8 cellular contexts compared by ENCODE assay signal in genomic region chr19:43574424-43575155, GRCh38. TPM values are rescaled to one million over a fixed set of nuclear protein-coding genes. Genes with fewer than 3 reads are reported as not detected.
DNase-seq lines count a peak whose midpoint lies in the region; ATAC-seq and TF ChIP-seq lines count a peak whose summit lies in the region.

No MANE protein-coding gene starts in this region.

- WGBS in heart left ventricle, 4 donors: 31 to 37% (median 35%) methylated on average over 11 to 12 of the region's 12 CpGs
- 23 to 31% (median 27%) methylated on average over 12 of the region's 12 CpGs for WGBS in stomach, 5 donors

- H3K27ac Mint-ChIP-seq in activated CD8-positive, alpha-beta T cell treated with anti-CD3 and anti-CD28 coated beads, Interleukin-2, amount 10 ng/mL, durations not matched to agents 7 days and 5 days: peak overlapping the region; percentile 93

- peaks cover 45% of the 10 kb centered on the region for H3K4me1 Mint-ChIP-seq in activated CD8-positive, alpha-beta T cell treated with anti-CD3 and anti-CD28 coated beads, Interleukin-2, amount 10 ng/mL, durations not matched to agents 7 days and 5 days (ENCODE audit: low read depth)

- no peak for TF ChIP-seq EP300 in stomach (IDR thresholded peaks at IDR 0.05)

- peaks cover 0 to 26% (median 11%) of the 10 kb centered on the region in 9 donors for H3K36me3 ChIP-seq in heart left ventricle
- peaks cover 0 to 30% (median 8%) of the 10 kb centered on the region in 4 donors for H3K36me3 ChIP-seq in stomach

- TF ChIP-seq CTCF in heart left ventricle (IDR thresholded peaks at IDR 0.05) (no peak), stomach (IDR thresholded peaks at IDR 0.05) (no peak)

- H3K9me3 Mint-ChIP-seq in activated CD8-positive, alpha-beta T cell treated with anti-CD3 and anti-CD28 coated beads, Interleukin-2, amount 10 ng/mL, durations not matched to agents 7 days and 5 days (ENCODE audit: insufficient read depth): no peaks in the 10 kb centered on the region

- intact Hi-C loops in heart left ventricle (cut with DNase I) (loop anchor here in 7 of 10 donors (1.0 to 2.0 kb wide), 4 partner anchors 22 to 39 kb away; partner anchors contain the start of genes IRGQ (in 6 of the 7) and ZNF576 (in 6 of the 7)), Right ventricle myocardium superior (cut with DNase I) (no loop called here), stomach (cut with DNase I; ENCODE audit: low total_unique reads) (no loop called here)

- no peaks in the 10 kb centered on the region for H3K27me3 Mint-ChIP-seq in activated CD8-positive, alpha-beta T cell treated with anti-CD3 and anti-CD28 coated beads, Interleukin-2, amount 10 ng/mL, durations not matched to agents 7 days and 5 days (ENCODE audit: low read depth)

- no peaks in the 10 kb centered on the region for H3K9me3 ChIP-seq in heart left ventricle
- H3K9me3 ChIP-seq in iPS-18c (ENCODE audit: control insufficient read depth, insufficient read depth, low read length): no peaks in the 10 kb centered on the region
- no peaks in the 10 kb centered on the region for H3K9me3 ChIP-seq in stomach

- peaks cover 6 to 22% (median 13%) of the 10 kb centered on the region in 12 donors for H3K4me1 ChIP-seq in heart left ventricle
- peaks cover 13 to 49% (median 28%) of the 10 kb centered on the region in 4 donors for H3K4me1 ChIP-seq in stomach

- H3K4me3 Mint-ChIP-seq in activated CD8-positive, alpha-beta T cell treated with anti-CD3 and anti-CD28 coated beads, Interleukin-2, amount 10 ng/mL, durations not matched to agents 7 days and 5 days: peak overlapping the region; percentile 96

- DNase-seq in heart left ventricle (no peak), Right ventricle myocardium superior (no peak), stomach (no peak), inferior parietal cortex (ENCODE audit: extremely low spot score) (no peak)
- DNase-seq in activated CD8-positive, alpha-beta T cell treated with anti-CD3 and anti-CD28 coated beads, Interleukin-2, amount 10 ng/mL, durations not matched to agents 7 days and 5 days: no peak

- TF ChIP-seq POLR2A in heart left ventricle (IDR thresholded peaks at IDR 0.05) (no peak), stomach (IDR thresholded peaks at IDR 0.05) (no peak)

- CTCF ChIA-PET in activated CD8-positive, alpha-beta T cell treated with anti-CD3 and anti-CD28 coated beads, Interleukin-2, amount 10 ng/mL, durations not matched to agents 7 days and 5 days (lab: Charles Lee): interaction anchor here (0.6 to 5.3 kb wide), 8 partner anchors 9 to 127 kb away, joined by 3 to 67 read pairs (median 6); partner anchors contain the start of genes IRGQ and ZNF576

- H3K4me3 ChIP-seq in heart left ventricle (peak overlapping the region; percentile 57 to 96 (median 87)), iPS-18c (ENCODE audit: insufficient read depth, low read depth, low read length) (peak overlapping the region; percentile 78), stomach (peak overlapping the region; percentile 62 to 91 (median 76))

- H3K27ac ChIP-seq in heart left ventricle (peak overlapping the region in 11 of 12 donors; percentile 49 to 93 (median 83)), stomach (peak overlapping the region; percentile 58 to 92 (median 87))

- POLR2A ChIA-PET in activated CD8-positive, alpha-beta T cell treated with anti-CD3 and anti-CD28 coated beads, Interleukin-2, amount 10 ng/mL, durations not matched to agents 7 days and 5 days (lab: Charles Lee): interaction anchor here (0.8 to 5.0 kb wide), 5 partner anchors 11 to 43 kb away, joined by 3 to 44 read pairs (median 4); partner anchors contain the start of genes IRGQ and ZNF576

- ATAC-seq in heart left ventricle: no peak
- ATAC-seq in Right ventricle myocardium superior (ENCODE audit: poor library complexity): no peak
- no peak for ATAC-seq in activated CD8-positive, alpha-beta T cell treated with anti-CD3 and anti-CD28 coated beads, Interleukin-2, amount 10 ng/mL, durations not matched to agents 7 days and 5 days
- ATAC-seq in GM21526 (IDR thresholded peaks at IDR 0.05; ENCODE audit: low FRiP score, unreplicated experiment): no peak
- no peak for ATAC-seq in HG03469 (IDR thresholded peaks at IDR 0.05; ENCODE audit: unreplicated experiment)

- H3K27me3 ChIP-seq in heart left ventricle: no peaks in the 10 kb centered on the region
- no peaks in the 10 kb centered on the region for H3K27me3 ChIP-seq in stomach

- peaks cover 13% of the 10 kb centered on the region for H3K36me3 Mint-ChIP-seq in activated CD8-positive, alpha-beta T cell treated with anti-CD3 and anti-CD28 coated beads, Interleukin-2, amount 10 ng/mL, durations not matched to agents 7 days and 5 days (ENCODE audit: low read depth)

RNA-seq across cellular contexts. Expression of gene XRCC1, which starts 0.7 kb away (rescaled TPM):
- total RNA-seq in heart left ventricle (10 to 100 TPM; 11.2 to 21.3 (median 16.6) TPM), Right ventricle myocardium superior (12.4 TPM), stomach (10 to 100 TPM; 10.8 to 42.5 (median 16.8) TPM)
- polyA plus RNA-seq in heart left ventricle (10 to 100 TPM; 11.3 to 19.3 TPM), stomach (10 to 100 TPM; 13.1 to 24.3 (median 18.0) TPM)
- total RNA-seq in activated CD8-positive, alpha-beta T cell treated with anti-CD3 and anti-CD28 coated beads, Interleukin-2, amount 10 ng/mL, durations not matched to agents 7 days and 5 days: 10 to 100 TPM; 46.5 to 48.4 TPM

RNA-seq across cellular contexts. Expression of gene PINLYP, which starts 1.0 kb away (rescaled TPM):
- total RNA-seq in heart left ventricle (1 to 10 TPM in 5 of 9 donors, under 1 TPM in 3, not detected in 1; 0.76 to 4.3 (median 1.1) TPM), Right ventricle myocardium superior (0.46 TPM), stomach (10 to 100 TPM in 1 of 5 donors, 1 to 10 TPM in 2, under 1 TPM in 1, not detected in 1; 0.14 to 18.7 (median 4.3) TPM)
- polyA plus RNA-seq in heart left ventricle (1 to 10 TPM; 3.0 to 4.0 TPM), stomach (10 to 100 TPM in 2 of 3 donors, 1 to 10 TPM in 1; 8.0 to 16.8 (median 15.7) TPM)
- 1 to 10 TPM; 7.4 to 8.9 TPM for total RNA-seq in activated CD8-positive, alpha-beta T cell treated with anti-CD3 and anti-CD28 coated beads, Interleukin-2, amount 10 ng/mL, durations not matched to agents 7 days and 5 days

RNA-seq across cellular contexts. Expression of gene IRGQ, which starts 21.3 kb away (rescaled TPM):
- total RNA-seq in heart left ventricle (10 to 100 TPM; 21.1 to 36.1 (median 24.9) TPM), Right ventricle myocardium superior (16.7 TPM), stomach (10 to 100 TPM in 4 of 5 donors, 1 to 10 TPM in 1; 5.3 to 57.1 (median 25.3) TPM)
- polyA plus RNA-seq in heart left ventricle (10 to 100 TPM in 1 of 2 donors, 1 to 10 TPM in 1; 7.4 to 11.9 TPM), stomach (1 to 10 TPM; 2.0 to 4.9 (median 2.6) TPM)
- total RNA-seq in activated CD8-positive, alpha-beta T cell treated with anti-CD3 and anti-CD28 coated beads, Interleukin-2, amount 10 ng/mL, durations not matched to agents 7 days and 5 days: 10 to 100 TPM; 11.2 to 14.0 TPM

RNA-seq across cellular contexts. Expression of gene ZNF576, which starts 21.8 kb away (rescaled TPM):
- total RNA-seq in heart left ventricle (10 to 100 TPM in 7 of 9 donors, 1 to 10 TPM in 2; 9.0 to 17.6 (median 11.8) TPM), Right ventricle myocardium superior (12.3 TPM), stomach (10 to 100 TPM in 3 of 5 donors, 1 to 10 TPM in 1, not detected in 1; 4.2 to 21.6 (median 15.9) TPM)
- polyA plus RNA-seq in heart left ventricle (10 to 100 TPM in 1 of 2 donors, 1 to 10 TPM in 1; 8.9 to 22.4 TPM), stomach (10 to 100 TPM; 13.7 to 18.2 (median 14.9) TPM)
- 10 to 100 TPM; 14.1 to 17.3 TPM for total RNA-seq in activated CD8-positive, alpha-beta T cell treated with anti-CD3 and anti-CD28 coated beads, Interleukin-2, amount 10 ng/mL, durations not matched to agents 7 days and 5 days

RNA-seq across cellular contexts. Expression of gene SRRM5, which starts 37.3 kb away (rescaled TPM):
- total RNA-seq in heart left ventricle (under 1 TPM in 7 of 9 donors, not detected in 2; 0.07 to 0.35 (median 0.16) TPM), Right ventricle myocardium superior (0.13 TPM), stomach (not detected)
- polyA plus RNA-seq in heart left ventricle (under 1 TPM; 0.15 to 0.80 TPM), stomach (under 1 TPM in 2 of 3 donors, not detected in 1; 0.45 to 0.50 TPM)
- under 1 TPM; 0.71 to 0.73 TPM for total RNA-seq in activated CD8-positive, alpha-beta T cell treated with anti-CD3 and anti-CD28 coated beads, Interleukin-2, amount 10 ng/mL, durations not matched to agents 7 days and 5 days

Comparison
In these comparisons a context has a peak if more than half of its experiments do, and no peak if none do; other contexts are left out.
1. intact Hi-C loops: an anchor here in heart left ventricle (1.0 to 2.0 kb wide); none called in Right ventricle myocardium superior and stomach.